36 cellular contexts compared by ENCODE assay signal in the genomic region with DNA sequence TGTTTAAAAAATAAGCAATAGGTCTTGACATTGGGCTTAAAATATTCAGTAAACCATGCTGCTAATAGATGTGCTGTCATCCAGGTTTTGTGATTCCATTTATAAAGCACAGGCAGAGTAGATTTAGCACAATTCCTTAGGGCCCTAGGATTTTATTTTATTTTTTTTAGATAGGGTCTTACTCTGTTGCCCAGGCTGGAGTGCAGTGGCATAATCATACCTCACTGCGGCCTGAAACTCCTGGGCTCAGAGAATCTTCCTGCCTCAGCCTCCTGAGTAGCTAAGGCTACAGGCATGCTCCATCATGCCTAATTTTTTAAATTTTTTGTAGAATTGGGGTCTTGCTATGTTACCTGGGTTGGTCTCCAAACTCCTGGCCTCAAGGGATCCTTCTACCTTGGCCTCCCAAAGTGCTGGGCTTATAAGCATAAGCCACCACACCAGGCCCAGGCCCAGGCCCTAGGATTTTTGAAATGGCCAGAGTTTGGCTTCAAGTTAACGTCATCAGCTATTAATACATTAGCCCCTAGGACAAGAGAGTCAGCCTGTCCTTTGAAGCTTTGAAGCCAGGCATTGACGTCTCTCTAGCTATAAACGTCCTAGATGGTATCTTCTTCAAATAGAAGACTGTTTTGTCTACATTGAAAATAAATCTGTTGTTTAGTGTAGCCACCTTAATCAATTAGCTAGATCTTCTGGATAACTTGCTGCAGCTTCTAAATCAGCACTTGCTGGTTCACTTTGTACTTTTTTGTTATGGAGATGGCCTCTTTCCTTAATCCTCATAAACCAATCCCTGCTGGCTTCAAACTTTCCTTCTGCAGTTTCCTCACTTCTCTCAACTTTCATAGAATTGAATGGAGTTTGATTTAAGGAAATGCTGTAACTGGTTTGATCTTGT. TPM values are rescaled to one million over a fixed set of nuclear protein-coding genes. Genes with fewer than 3 reads are reported as not detected.
DNase-seq lines count a peak whose midpoint lies in the region; ATAC-seq, FAIRE-seq and TF ChIP-seq lines count a peak whose summit lies in the region.
"Had no signal": no experiment of that assay in that cellular context is flagged by ENCODE, and none has a peak within 500 bp of the region (broad histone marks: within the 10 kb centered on the region; RNA-seq: fewer than 3 reads in every experiment).

No MANE protein-coding gene starts in this region.

- H3K9me2 ChIP-seq in GM23338 (ENCODE audit: insufficient read depth) = no peaks in the 10 kb centered on the region

- intact Hi-C loops in testis (cut with DNase I; ENCODE audit: low total_unique reads) = no loop called here

- H3K27me3 Mint-ChIP-seq in GM23338 (ENCODE audit: insufficient read depth, low read depth, poor library complexity) = no peaks in the 10 kb centered on the region
- H3K27me3 Mint-ChIP-seq: activated CD8-positive, alpha-beta memory T cell treated with anti-CD3 and anti-CD28 coated beads, Interleukin-2, amount 10 ng/mL, durations not matched to agents 7 days and 5 days; activated naive CD8-positive, alpha-beta T cell treated with anti-CD3 and anti-CD28 coated beads, Interleukin-2, amount 10 ng/mL, durations not matched to agents 7 days and 5 days; natural killer cell treated with Interleukin-12 subunit alpha and Interleukin-12 subunit beta and Interleukin-15 and Interleukin-18, amount 100 ng/mL, for 72 hours; stimulated activated naive CD8-positive, alpha-beta T cell treated with anti-CD3 and anti-CD28 coated beads, Interleukin-15, Interleukin-2, amounts not matched to agents 100 ng/mL and 50 ng/mL, for 24 hours had no signal

- no peaks in the 10 kb centered on the region for H3K79me2 ChIP-seq in GM23338 (replicated peaks; ENCODE audit: insufficient read depth)

- H3K9me3 Mint-ChIP-seq in GM23338 = no peaks in the 10 kb centered on the region
- H3K9me3 Mint-ChIP-seq: activated naive CD8-positive, alpha-beta T cell treated with anti-CD3 and anti-CD28 coated beads, Interleukin-2, amount 10 ng/mL, durations not matched to agents 7 days and 5 days; activated T-cell treated with anti-CD3 and anti-CD28 coated beads, Interleukin-2, amount 50 U/mL, for 4 hours; endodermal cell; natural killer cell treated with Interleukin-12 subunit alpha and Interleukin-12 subunit beta and Interleukin-15 and Interleukin-18, amount 100 ng/mL, for 72 hours; stimulated activated naive CD8-positive, alpha-beta T cell treated with anti-CD3 and anti-CD28 coated beads, Interleukin-15, Interleukin-2, amounts not matched to agents 100 ng/mL and 50 ng/mL, for 24 hours had no signal

- TF ChIP-seq POLR2A in testis (IDR thresholded peaks at IDR 0.05) = no peak

- peak overlapping the region; percentile 47; the same call in 1 of the 2 replicates for H3K27ac Mint-ChIP-seq in GM23338
- H3K27ac Mint-ChIP-seq: activated CD8-positive, alpha-beta memory T cell treated with anti-CD3 and anti-CD28 coated beads, Interleukin-2, amount 10 ng/mL, durations not matched to agents 7 days and 5 days; activated naive CD8-positive, alpha-beta T cell treated with anti-CD3 and anti-CD28 coated beads, Interleukin-2, amount 10 ng/mL, durations not matched to agents 7 days and 5 days; endodermal cell; natural killer cell treated with Interleukin-12 subunit alpha and Interleukin-12 subunit beta and Interleukin-15 and Interleukin-18, amount 100 ng/mL, for 72 hours; stimulated activated naive CD8-positive, alpha-beta T cell treated with anti-CD3 and anti-CD28 coated beads, Interleukin-15, Interleukin-2, amounts not matched to agents 100 ng/mL and 50 ng/mL, for 24 hours had no signal

- H3F3A ChIP-seq in GM23338 (replicated peaks; ENCODE audit: low read depth) = no peaks in the 10 kb centered on the region

- H3K27ac ChIP-seq in GM23338 (ENCODE audit: low read depth) (no peak overlapping the region; the same call in 1 of the 2 replicates), mesodermal cell (ENCODE audit: low read depth, low read length, severe bottlenecking) (peak overlapping the region; percentile 36), testis (peak overlapping the region; percentile 50 to 72)
- H3K27ac ChIP-seq: BLaER1 treated with 17β-estradiol and CSF1 and Interleukin-3, amounts not matched to agents 10 nM and 100 nM; foreskin keratinocyte; HL-60; KMS-11; lower lobe of right lung; ovary; SK-N-MC; thoracic aorta had no signal

- TF ChIP-seq CTCF in GM23338 (conservative IDR thresholded peaks at IDR 0.05; ENCODE audit: low read depth in 2 of 2) (no peak), testis (IDR thresholded peaks at IDR 0.05) (no peak)

- ATAC-seq in GM23338 (no peak), GM19395 (IDR thresholded peaks at IDR 0.05; ENCODE audit: unreplicated experiment) (no peak)
- ATAC-seq: activated CD8-positive, alpha-beta memory T cell treated with anti-CD3 and anti-CD28 coated beads, Interleukin-2, amount 10 ng/mL, durations not matched to agents 7 days and 5 days; activated T-cell treated with anti-CD3 and anti-CD28 coated beads, Interleukin-2, amount 50 U/mL, for 4 hours; esophagus mucosa; foreskin keratinocyte; lower lobe of right lung; mucosa of descending colon; natural killer cell treated with Interleukin-12 subunit alpha and Interleukin-12 subunit beta and Interleukin-15 and Interleukin-18, amount 100 ng/mL, for 72 hours had no signal

- H3K9me3 ChIP-seq in mesodermal cell (ENCODE audit: control insufficient read depth, low read length) = no peaks in the 10 kb centered on the region
- H3K9me3 ChIP-seq in testis = no peaks in the 10 kb centered on the region
- H3K9me3 ChIP-seq: BLaER1 treated with 17β-estradiol and CSF1 and Interleukin-3, amounts not matched to agents 10 nM and 100 nM; lower lobe of right lung; mucosa of descending colon; ovary; thoracic aorta had no signal

- no peak overlapping the region for H3K4me3 ChIP-seq in GM23338
- H3K4me3 ChIP-seq in mesodermal cell (ENCODE audit: extremely low read depth, insufficient read depth, low read length, poor library complexity, severe bottlenecking) = no peak overlapping the region
- H3K4me3 ChIP-seq in testis = no peak overlapping the region
- H3K4me3 ChIP-seq: BLaER1 treated with 17β-estradiol and CSF1 and Interleukin-3, amounts not matched to agents 10 nM and 100 nM; lower lobe of right lung; mucosa of descending colon; ovary; SK-N-MC; thoracic aorta had no signal

- peaks cover 9% of the 10 kb centered on the region; the same call in 1 of the 2 replicates for H3K4me1 ChIP-seq in GM23338 (ENCODE audit: insufficient read depth)
- no peaks in the 10 kb centered on the region for H3K4me1 ChIP-seq in mesodermal cell (ENCODE audit: control insufficient read depth, insufficient read depth, low read length, poor library complexity, severe bottlenecking)
- H3K4me1 ChIP-seq in testis = no peaks in the 10 kb centered on the region
- H3K4me1 ChIP-seq: BLaER1 treated with 17β-estradiol and CSF1 and Interleukin-3, amounts not matched to agents 10 nM and 100 nM; foreskin keratinocyte; lower lobe of right lung had no signal

- DNase-seq in GM23338 (ENCODE audit: low spot score) = no peak
- DNase-seq in testis = no peak
- no peak for DNase-seq in stimulated activated CD4-positive, alpha-beta T cell treated with anti-CD3 and anti-CD28 coated beads, Interleukin-12 subunit alpha, Interleukin-12 subunit beta, amount 100 ng/mL, for 4 hours
- no peak for DNase-seq in cortex of kidney (lab: John Stamatoyannopoulos, UW)
- DNase-seq: activated CD8-positive, alpha-beta memory T cell treated with anti-CD3 and anti-CD28 coated beads, Interleukin-2, amount 10 ng/mL, durations not matched to agents 7 days and 5 days; activated gamma-delta T cell treated with Interleukin-2 at 50 U/mL for 16 hours; activated naive CD8-positive, alpha-beta T cell treated with anti-CD3 and anti-CD28 coated beads, Interleukin-2, amount 10 ng/mL, durations not matched to agents 7 days and 5 days; activated T-cell treated with anti-CD3 and anti-CD28 coated beads, Interleukin-2, amount 50 U/mL, for 4 hours; aorta; COR-L47; DMS53; endodermal cell; foreskin keratinocyte; GDM1; head of caudate nucleus; lower lobe of right lung; MM.1S; mucosa of descending colon; NCI-H1105 treated with DMSO at 0.1 percent for 48 hours; NCI-H1930; NCI-H510A treated with DMSO at 0.1 percent for 48 hours; ovary; stimulated activated CD4-positive, alpha-beta T cell treated with anti-CD3 and anti-CD28 coated beads, Interleukin-2, amount 100 ng/mL, for 24 hours; T-helper 1 cell had no signal

- H4K20me1 ChIP-seq in GM23338 (replicated peaks; ENCODE audit: insufficient read depth) = no peaks in the 10 kb centered on the region
- H4K20me1 ChIP-seq: BLaER1 treated with 17β-estradiol and CSF1 and Interleukin-3, amounts not matched to agents 10 nM and 100 nM had no signal

- H3K27me3 ChIP-seq in GM23338 (ENCODE audit: insufficient read depth) (no peaks in the 10 kb centered on the region), testis (no peaks in the 10 kb centered on the region)
- H3K27me3 ChIP-seq: BLaER1 treated with 17β-estradiol and CSF1 and Interleukin-3, amounts not matched to agents 10 nM and 100 nM; foreskin keratinocyte; ovary had no signal

- FAIRE-seq in TTC549 (lab: Jason Lieb, UNC) = peak; percentile 93
- FAIRE-seq: urothelium cell line had no signal

- 100% methylated on average over 1 of the region's 4 CpGs; no CpG with 5 or more reads in 1 of the 2 experiments for WGBS in mesodermal cell (ENCODE audit: insufficient coverage in 2 of 2), 2 experiments
- WGBS in testis, 2 donors = 45 to 48% methylated on average over 4 of the region's 4 CpGs

- H3K4me3 Mint-ChIP-seq in GM23338 = no peak overlapping the region
- H3K4me3 Mint-ChIP-seq: activated CD8-positive, alpha-beta memory T cell treated with anti-CD3 and anti-CD28 coated beads, Interleukin-2, amount 10 ng/mL, durations not matched to agents 7 days and 5 days; activated naive CD8-positive, alpha-beta T cell treated with anti-CD3 and anti-CD28 coated beads, Interleukin-2, amount 10 ng/mL, durations not matched to agents 7 days and 5 days; activated T-cell treated with anti-CD3 and anti-CD28 coated beads, Interleukin-2, amount 50 U/mL, for 4 hours; endodermal cell; natural killer cell treated with Interleukin-12 subunit alpha and Interleukin-12 subunit beta and Interleukin-15 and Interleukin-18, amount 100 ng/mL, for 72 hours; stimulated activated naive CD8-positive, alpha-beta T cell treated with anti-CD3 and anti-CD28 coated beads, Interleukin-15, Interleukin-2, amounts not matched to agents 100 ng/mL and 50 ng/mL, for 24 hours had no signal

- no peak overlapping the region for H3K4me2 ChIP-seq in GM23338
- H3K4me2 ChIP-seq: BLaER1 treated with 17β-estradiol and CSF1 and Interleukin-3, amounts not matched to agents 10 nM and 100 nM; KMS-11 had no signal

- H3K36me3 ChIP-seq in GM23338 (ENCODE audit: insufficient read depth) = no peaks in the 10 kb centered on the region
- no peaks in the 10 kb centered on the region for H3K36me3 ChIP-seq in mesodermal cell (ENCODE audit: control insufficient read depth, insufficient read depth, low read length)
- H3K36me3 ChIP-seq in testis (ENCODE audit: low read depth, missing control alignments) = no peaks in the 10 kb centered on the region
- H3K36me3 ChIP-seq: lower lobe of right lung, ovary, thoracic aorta had no signal

- H3K4me1 Mint-ChIP-seq in GM23338 = peaks cover 10% of the 10 kb centered on the region
- H3K4me1 Mint-ChIP-seq: activated CD8-positive, alpha-beta memory T cell treated with anti-CD3 and anti-CD28 coated beads, Interleukin-2, amount 10 ng/mL, durations not matched to agents 7 days and 5 days; activated naive CD8-positive, alpha-beta T cell treated with anti-CD3 and anti-CD28 coated beads, Interleukin-2, amount 10 ng/mL, durations not matched to agents 7 days and 5 days had no signal

- no peaks in the 10 kb centered on the region for H3K36me3 Mint-ChIP-seq in GM23338 (ENCODE audit: low read depth)
- H3K36me3 Mint-ChIP-seq: activated CD8-positive, alpha-beta memory T cell treated with anti-CD3 and anti-CD28 coated beads, Interleukin-2, amount 10 ng/mL, durations not matched to agents 7 days and 5 days; activated naive CD8-positive, alpha-beta T cell treated with anti-CD3 and anti-CD28 coated beads, Interleukin-2, amount 10 ng/mL, durations not matched to agents 7 days and 5 days; natural killer cell treated with Interleukin-12 subunit alpha and Interleukin-12 subunit beta and Interleukin-15 and Interleukin-18, amount 100 ng/mL, for 72 hours had no signal

- peak overlapping the region; percentile 76; the same call in 1 of the 2 replicates for H2AFZ ChIP-seq in GM23338

RNA-seq across cellular contexts. Expression of gene EIF2S3, which starts 35.8 kb away (rescaled TPM):
- total RNA-seq in GM23338 (2014; rRNA removed; shearing (Covaris generic)) = 246 and 323 TPM in 2 replicates
- 83.3 and 90.5 TPM in 2 replicates for polyA plus RNA-seq in GM23338 (2016; fragmentation: Nextera tagmentation; extraction: Ambion mirVana)
- 120 TPM for polyA plus RNA-seq in mesodermal cell (2013, experiment 1 of 2)
- 123 TPM for polyA plus RNA-seq in mesodermal cell (2013, experiment 2 of 2)
- 10 to 100 TPM; 65.4 to 66.5 TPM for total RNA-seq in testis
- 44.0 TPM for polyA plus RNA-seq in testis (ENCODE audit: insufficient read depth, low read depth, low replicate concordance)

RNA-seq across cellular contexts. Expression of gene ZFX, which starts 59.0 kb away (rescaled TPM):
- total RNA-seq in GM23338 (2014; rRNA removed; shearing (Covaris generic)) = 15.4 and 15.9 TPM in 2 replicates
- polyA plus RNA-seq in GM23338 (2016; fragmentation: Nextera tagmentation; extraction: Ambion mirVana) (8.3 and 11.0 TPM in 2 replicates), testis (ENCODE audit: insufficient read depth, low read depth, low replicate concordance) (10.8 TPM)
- polyA plus RNA-seq in mesodermal cell (2013, experiment 1 of 2) = 16.6 TPM
- 12.1 TPM for polyA plus RNA-seq in mesodermal cell (2013, experiment 2 of 2)
- 10 to 100 TPM; 38.5 to 45.1 TPM for total RNA-seq in testis
